Comparison of ENCODE assay signal across 24 cellular contexts in the genomic region with DNA sequence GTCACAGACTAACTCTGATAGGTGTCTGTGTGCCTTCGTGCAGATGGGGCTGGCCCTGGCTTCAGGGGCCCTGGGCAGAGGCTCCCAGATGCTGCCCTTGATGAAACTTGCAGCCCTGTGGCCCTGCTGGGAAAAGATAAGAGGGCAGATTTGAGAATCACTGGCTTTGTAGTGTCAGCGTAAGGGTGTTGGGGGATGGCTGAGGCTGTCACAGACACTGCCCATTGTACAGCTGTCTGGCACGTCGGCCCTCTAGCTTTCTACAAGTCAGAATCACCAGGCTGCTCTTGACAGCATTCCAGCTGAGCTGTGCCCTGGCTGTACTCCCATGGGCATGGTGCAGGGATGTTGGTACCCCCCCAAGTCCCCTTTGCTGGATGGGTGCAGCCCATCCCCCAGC.
DNase-seq lines count a peak whose midpoint lies in the region; ATAC-seq and TF ChIP-seq lines count a peak whose summit lies in the region.
"Had no signal": no experiment of that assay in that cellular context is flagged by ENCODE, and none has a peak within 500 bp of the region (broad histone marks: within the 10 kb centered on the region; RNA-seq: fewer than 3 reads in every experiment).

No MANE protein-coding gene starts in this region.

- H3K4me3 Mint-ChIP-seq in progenitor cell of endocrine pancreas (ENCODE audit: low read depth) = no peak overlapping the region
- H3K4me3 Mint-ChIP-seq: activated B cell treated with CpG ODN at 0.5 μM for 24 hours; activated CD4-positive, alpha-beta memory T cell treated with anti-CD3 and anti-CD28 coated beads, Interleukin-2, amount 10 ng/mL, durations not matched to agents 7 days and 5 days; CD4-positive, alpha-beta memory T cell; memory B cell; naive B cell had no signal

- no peak overlapping the region for H3K9ac ChIP-seq in BLaER1 treated with 17β-estradiol and CSF1 and Interleukin-3, amounts not matched to agents 10 nM and 100 nM

- no peak overlapping the region for H3K27ac Mint-ChIP-seq in progenitor cell of endocrine pancreas
- H3K27ac Mint-ChIP-seq: activated B cell treated with CpG ODN at 0.5 μM for 24 hours; activated CD4-positive, alpha-beta memory T cell treated with anti-CD3 and anti-CD28 coated beads, Interleukin-2, amount 10 ng/mL, durations not matched to agents 7 days and 5 days; CD4-positive, alpha-beta memory T cell; memory B cell; naive B cell had no signal

- H3K9me3 Mint-ChIP-seq in progenitor cell of endocrine pancreas (ENCODE audit: low read depth) = no peaks in the 10 kb centered on the region
- H3K9me3 Mint-ChIP-seq: activated B cell treated with CpG ODN at 0.5 μM for 24 hours; activated CD4-positive, alpha-beta memory T cell treated with anti-CD3 and anti-CD28 coated beads, Interleukin-2, amount 10 ng/mL, durations not matched to agents 7 days and 5 days; CD4-positive, alpha-beta memory T cell; memory B cell; naive B cell had no signal

- no peak for TF ChIP-seq CTCF in progenitor cell of endocrine pancreas (IDR thresholded peaks at IDR 0.05; ENCODE audit: unreplicated experiment)

- H3K4me2 ChIP-seq in BLaER1 treated with 17β-estradiol and CSF1 and Interleukin-3, amounts not matched to agents 10 nM and 100 nM = peak overlapping the region; percentile 25 to 88 (median 82); a peak in 21 of 22 replicates

- no peak overlapping the region for H3K4me3 ChIP-seq in BLaER1 treated with 17β-estradiol and CSF1 and Interleukin-3, amounts not matched to agents 10 nM and 100 nM
- H3K4me3 ChIP-seq: adrenal gland, sigmoid colon, SK-N-MC had no signal

- no peaks in the 10 kb centered on the region for H3K9me3 ChIP-seq in BLaER1 treated with 17β-estradiol and CSF1 and Interleukin-3, amounts not matched to agents 10 nM and 100 nM (replicated peaks in 1 of 11)
- H3K9me3 ChIP-seq: adrenal gland, sigmoid colon had no signal

- intact Hi-C loops in left ventricle myocardium superior (cut with micrococcal nuclease) = no loop called here

- peaks cover 0 to 6% (median 0%) of the 10 kb centered on the region in 11 experiments; a peak in 2 of 22 replicates for H4K20me1 ChIP-seq in BLaER1 treated with 17β-estradiol and CSF1 and Interleukin-3, amounts not matched to agents 10 nM and 100 nM

- H3K27me3 ChIP-seq in BLaER1 treated with 17β-estradiol and CSF1 and Interleukin-3, amounts not matched to agents 10 nM and 100 nM = peaks cover 0 to 22% (median 11%) of the 10 kb centered on the region in 11 experiments; a peak in 12 of 22 replicates
- H3K27me3 ChIP-seq: adrenal gland had no signal

- H3K36me3 ChIP-seq in BLaER1 treated with 17β-estradiol and CSF1 and Interleukin-3, amounts not matched to agents 10 nM and 100 nM = no peaks in the 10 kb centered on the region
- H3K36me3 ChIP-seq: adrenal gland, sigmoid colon had no signal

- peaks cover 8% of the 10 kb centered on the region for H3K4me1 Mint-ChIP-seq in progenitor cell of endocrine pancreas (ENCODE audit: low read depth)
- H3K4me1 Mint-ChIP-seq: activated B cell treated with CpG ODN at 0.5 μM for 24 hours; activated CD4-positive, alpha-beta memory T cell treated with anti-CD3 and anti-CD28 coated beads, Interleukin-2, amount 10 ng/mL, durations not matched to agents 7 days and 5 days; CD4-positive, alpha-beta memory T cell; memory B cell had no signal

- no peaks in the 10 kb centered on the region for H3K36me3 Mint-ChIP-seq in progenitor cell of endocrine pancreas (ENCODE audit: insufficient read depth)
- H3K36me3 Mint-ChIP-seq: CD4-positive, alpha-beta memory T cell; memory B cell; naive B cell had no signal

- DNase-seq in left ventricle myocardium superior = peak; percentile 85
- peak; percentile 92 for DNase-seq in pons (ENCODE audit: low spot score)
- DNase-seq in NCI-H2029 treated with DMSO at 0.1 percent for 48 hours (lab: John Stamatoyannopoulos, UW) = no peak
- DNase-seq in NCI-H226 = no peak
- no peak for DNase-seq in progenitor cell of endocrine pancreas (ENCODE audit: low spot score, unreplicated experiment)
- DNase-seq: ACHN; activated B cell treated with CpG ODN at 0.5 μM for 24 hours; activated CD4-positive, alpha-beta memory T cell treated with anti-CD3 and anti-CD28 coated beads, Interleukin-2, amount 10 ng/mL, durations not matched to agents 7 days and 5 days; activated effector memory CD4-positive, alpha-beta T cell treated with anti-CD3 and anti-CD28 coated beads, Interleukin-2, amount 50 U/mL, for 16 hours; activated T-cell treated with anti-CD3 and anti-CD28 coated beads for 4 hours; adrenal gland; CD4-positive, alpha-beta memory T cell; DMS153; kidney; naive B cell; NCI-H1436; NCI-H510A treated with DMSO at 0.1 percent for 48 hours; sigmoid colon; T-helper 9 cell had no signal

- no peak overlapping the region for H3K27ac ChIP-seq in BLaER1 treated with 17β-estradiol and CSF1 and Interleukin-3, amounts not matched to agents 10 nM and 100 nM
- peak overlapping the region; percentile 97 for H3K27ac ChIP-seq in cingulate gyrus (ENCODE audit: low read depth, low read length)
- H3K27ac ChIP-seq: sigmoid colon, SK-N-MC had no signal

- peaks cover 32% of the 10 kb centered on the region for H3K27me3 Mint-ChIP-seq in progenitor cell of endocrine pancreas
- H3K27me3 Mint-ChIP-seq: activated CD4-positive, alpha-beta memory T cell treated with anti-CD3 and anti-CD28 coated beads, Interleukin-2, amount 10 ng/mL, durations not matched to agents 7 days and 5 days had no signal

- peaks cover 32 to 59% (median 45%) of the 10 kb centered on the region in 10 experiments for H3K4me1 ChIP-seq in BLaER1 treated with 17β-estradiol and CSF1 and Interleukin-3, amounts not matched to agents 10 nM and 100 nM
- H3K4me1 ChIP-seq: adrenal gland, sigmoid colon had no signal

- ATAC-seq in left ventricle myocardium superior = peak; percentile 87
- no peak for ATAC-seq in GM21619 (IDR thresholded peaks at IDR 0.05; ENCODE audit: unreplicated experiment)

Comparison
In these comparisons a context has a peak if more than half of its experiments do, and no peak if none do; other contexts are left out.
1. DNase-seq: peak in left ventricle myocardium superior (single experiment) and pons (single experiment); none in NCI-H2029 treated with DMSO at 0.1 percent for 48 hours (single experiment), NCI-H226 (single experiment) and progenitor cell of endocrine pancreas (single experiment).